19 cellular contexts compared by ENCODE assay signal in genomic region chr7:23721456-23721855, GRCh38. TPM values are rescaled to one million over a fixed set of nuclear protein-coding genes. Genes with fewer than 3 reads are reported as not detected.
"Had no signal": no experiment of that assay in that cellular context is flagged by ENCODE, and none has a peak within 500 bp of the region (broad histone marks: within the 10 kb centered on the region; RNA-seq: fewer than 3 reads in every experiment).

No MANE protein-coding gene starts in this region.

- H3K36me3 ChIP-seq: heart left ventricle, neural progenitor cell, ovary, right atrium auricular region, sigmoid colon, upper lobe of left lung, vagina had no signal

- H3K27me3 Mint-ChIP-seq: natural killer cell treated with Interleukin-12 subunit alpha and Interleukin-12 subunit beta and Interleukin-15 and Interleukin-18, amount 100 ng/mL, for 72 hours had no signal

- H3K4me3 Mint-ChIP-seq: natural killer cell treated with Interleukin-12 subunit alpha and Interleukin-12 subunit beta and Interleukin-15 and Interleukin-18, amount 100 ng/mL, for 72 hours; neural progenitor cell had no signal

- H3K4me3 ChIP-seq: coronary artery, heart left ventricle, neural progenitor cell, ovary, right atrium auricular region, sigmoid colon, skin epidermis, upper lobe of left lung, vagina had no signal

- H3K27me3 ChIP-seq: heart left ventricle, neural progenitor cell, ovary, right atrium auricular region, sigmoid colon, upper lobe of left lung, vagina had no signal

- DNase-seq: effector CD8-positive, alpha-beta T cell; heart left ventricle; hypothalamus; kidney glomerular epithelial cell; mammary epithelial cell; midbrain; nucleus accumbens; ovary; sigmoid colon; stimulated activated CD4-positive, alpha-beta T cell treated with anti-CD3 and anti-CD28 coated beads, Interleukin-12 subunit alpha, Interleukin-12 subunit beta, amount 100 ng/mL, for 4 hours; stimulated activated naive CD4-positive, alpha-beta T cell treated with Interleukin-2 at 50 U/mL for 16 hours; upper lobe of left lung had no signal

- H3K36me3 Mint-ChIP-seq: natural killer cell treated with Interleukin-12 subunit alpha and Interleukin-12 subunit beta and Interleukin-15 and Interleukin-18, amount 100 ng/mL, for 72 hours; neural progenitor cell had no signal

- H3K9me3 ChIP-seq: heart left ventricle, ovary, right atrium auricular region, sigmoid colon, upper lobe of left lung, vagina had no signal

- H3K27ac ChIP-seq: coronary artery, heart left ventricle, neural progenitor cell, ovary, right atrium auricular region, sigmoid colon, skin epidermis, upper lobe of left lung, vagina had no signal

- H3K27ac Mint-ChIP-seq: natural killer cell treated with Interleukin-12 subunit alpha and Interleukin-12 subunit beta and Interleukin-15 and Interleukin-18, amount 100 ng/mL, for 72 hours; neural progenitor cell had no signal

- H3K4me1 Mint-ChIP-seq: neural progenitor cell had no signal

- H3K9me3 Mint-ChIP-seq: natural killer cell treated with Interleukin-12 subunit alpha and Interleukin-12 subunit beta and Interleukin-15 and Interleukin-18, amount 100 ng/mL, for 72 hours; neural progenitor cell had no signal

- H3K4me1 ChIP-seq: heart left ventricle, right atrium auricular region, sigmoid colon, upper lobe of left lung, vagina had no signal

- ATAC-seq: heart left ventricle; natural killer cell treated with Interleukin-12 subunit alpha and Interleukin-12 subunit beta and Interleukin-15 and Interleukin-18, amount 100 ng/mL, for 72 hours had no signal

RNA-seq across cellular contexts. Expression of gene STK31, which starts 11.4 kb away (rescaled TPM):
- total RNA-seq: glomerular endothelial cell had no signal
